ENCODE assay signal across 33 cellular contexts in genomic region chr1:15448877-15449462, GRCh38. TPM values are rescaled to one million over a fixed set of nuclear protein-coding genes. Genes with fewer than 3 reads are reported as not detected.
"Had no signal": no experiment of that assay in that cellular context is flagged by ENCODE, and none has a peak within 500 bp of the region (broad histone marks: within the 10 kb centered on the region; RNA-seq: fewer than 3 reads in every experiment).

No MANE protein-coding gene starts in this region.

- H3K27me3 ChIP-seq: colonic mucosa, gastrocnemius medialis had no signal

- H3K9me3 ChIP-seq: colonic mucosa, esophagus squamous epithelium, gastrocnemius medialis, left lung, lower lobe of right lung, mucosa of descending colon had no signal

- H3K4me1 ChIP-seq: colonic mucosa, esophagus squamous epithelium, gastrocnemius medialis, left lung, lower lobe of right lung had no signal

- DNase-seq: colonic mucosa; cortex of kidney; effector CD8-positive, alpha-beta T cell; effector memory CD8-positive, alpha-beta T cell; endodermal cell; erythroblast; esophagus squamous epithelium; foreskin fibroblast; foreskin melanocyte; gastrocnemius medialis; glutamatergic neuron; head of caudate nucleus; heart right ventricle; hippocampal formation; left cardiac atrium; left lung; left ventricle myocardium superior; lower lobe of right lung; mesenchymal stem cell; mucosa of descending colon had no signal

- H3K27ac ChIP-seq: colonic mucosa, epithelial cell of prostate, esophagus squamous epithelium, gastrocnemius medialis, heart right ventricle, left lung, lower lobe of right lung had no signal

- ATAC-seq: effector memory CD8-positive, alpha-beta T cell; esophagus mucosa; gastrocnemius medialis; heart right ventricle; left cardiac atrium; left lung; left ventricle myocardium superior; lower lobe of right lung; mucosa of descending colon had no signal

- H3K36me3 ChIP-seq: colonic mucosa, esophagus squamous epithelium, gastrocnemius medialis, heart right ventricle, left lung, lower lobe of right lung had no signal

- FAIRE-seq: endometrium, islet of Langerhans, keratinocyte had no signal

- H3K4me3 ChIP-seq: colonic mucosa, esophagus squamous epithelium, gastrocnemius medialis, heart right ventricle, left lung, lower lobe of right lung, mucosa of descending colon had no signal

RNA-seq across cellular contexts. Expression of gene CELA2A, which starts 7.6 kb away (rescaled TPM):
- total RNA-seq: dermis microvascular lymphatic vessel endothelial cell, endodermal cell, esophagus squamous epithelium, gastrocnemius medialis, glomerular endothelial cell, kidney epithelial cell, left cardiac atrium, left lung, left ventricle myocardium superior, lower leg skin, lower lobe of right lung, lung microvascular endothelial cell, mesothelial cell of epicardium, mucosa of descending colon, myocyte had no signal
- polyA plus RNA-seq: keratinocyte had no signal

RNA-seq across cellular contexts. Expression of gene CTRC, which starts 10.7 kb away (rescaled TPM):
- total RNA-seq: dermis microvascular lymphatic vessel endothelial cell, endodermal cell, esophagus mucosa, esophagus squamous epithelium, glomerular endothelial cell, kidney epithelial cell, left cardiac atrium, left ventricle myocardium superior, lower leg skin, lower lobe of right lung, lung microvascular endothelial cell, mucosa of descending colon had no signal
- polyA plus RNA-seq: keratinocyte had no signal

RNA-seq across cellular contexts. Expression of gene CELA2B, which starts 26.9 kb away (rescaled TPM):
- total RNA-seq: dermis microvascular lymphatic vessel endothelial cell, endodermal cell, esophagus mucosa, esophagus squamous epithelium, gastrocnemius medialis, glomerular endothelial cell, heart right ventricle, kidney epithelial cell, left cardiac atrium, left ventricle myocardium superior, lower lobe of right lung, lung microvascular endothelial cell, mesenteric fat pad, mesothelial cell of epicardium, mucosa of descending colon had no signal
- polyA plus RNA-seq: heart right ventricle, keratinocyte had no signal
